26 cellular contexts compared by ENCODE assay signal in genomic region chr3:115486880-115487279, GRCh38.
"Had no signal": no experiment of that assay in that cellular context is flagged by ENCODE, and none has a peak within 500 bp of the region (broad histone marks: within the 10 kb centered on the region; RNA-seq: fewer than 3 reads in every experiment).

No MANE protein-coding gene starts in this region.

- H3K27me3 ChIP-seq: ascending aorta, cardiac muscle cell had no signal

- ATAC-seq: activated CD8-positive, alpha-beta memory T cell treated with anti-CD3 and anti-CD28 coated beads, Interleukin-2, amount 10 ng/mL, durations not matched to agents 7 days and 5 days; activated CD8-positive, alpha-beta T cell treated with anti-CD3 and anti-CD28 coated beads, Interleukin-2, amount 10 ng/mL, durations not matched to agents 7 days and 5 days; activated naive CD8-positive, alpha-beta T cell treated with anti-CD3 and anti-CD28 coated beads, Interleukin-2, amount 50 U/mL, for 24 hours had no signal

- H3K9me3 ChIP-seq: ascending aorta had no signal

- H3K4me3 ChIP-seq: ascending aorta, cardiac muscle cell had no signal

- H3K27ac ChIP-seq: ascending aorta, cardiac muscle cell, VCaP had no signal

- DNase-seq: activated B cell treated with CpG ODN at 0.5 μM for 24 hours; activated CD4-positive, alpha-beta memory T cell treated with anti-CD3 and anti-CD28 coated beads, Interleukin-2, amount 10 ng/mL, durations not matched to agents 7 days and 5 days; activated CD4-positive, alpha-beta T cell treated with anti-CD3 and anti-CD28 coated beads for 4 hours; activated CD4-positive, alpha-beta T cell treated with anti-CD3 and anti-CD28 coated beads, Interleukin-2, amount 10 ng/mL, durations not matched to agents 24 days and 14 days; activated CD4-positive, alpha-beta T cell treated with anti-CD3 and anti-CD28 coated beads, Interleukin-2, amount 50 U/mL, for 48 hours; activated CD4-positive, CD25-positive, alpha-beta regulatory T cell treated with anti-CD3 and anti-CD28 coated beads, Interleukin-2, amount 50 U/mL, for 72 hours; activated CD8-positive, alpha-beta memory T cell treated with anti-CD3 and anti-CD28 coated beads for 24 hours; activated CD8-positive, alpha-beta memory T cell treated with anti-CD3 and anti-CD28 coated beads, Interleukin-2, amount 10 ng/mL, durations not matched to agents 7 days and 5 days; activated CD8-positive, alpha-beta memory T cell treated with anti-CD3 and anti-CD28 coated beads, Interleukin-2, amount 50 U/mL, for 48 hours; activated CD8-positive, alpha-beta T cell treated with anti-CD3 and anti-CD28 coated beads, Interleukin-2, amount 10 ng/mL, durations not matched to agents 7 days and 5 days; activated effector memory CD4-positive, alpha-beta T cell treated with Interleukin-2 at 50 U/mL for 16 hours; activated gamma-delta T cell; activated naive CD4-positive, alpha-beta T cell treated with anti-CD3 and anti-CD28 coated beads, Interleukin-2, amount 10 ng/mL, durations not matched to agents 7 days and 5 days; activated naive CD4-positive, alpha-beta T cell treated with Interleukin-2 at 50 U/mL for 16 hours; activated naive CD8-positive, alpha-beta T cell treated with anti-CD3 and anti-CD28 coated beads, Interleukin-2, amount 10 ng/mL, durations not matched to agents 7 days and 5 days; activated naive CD8-positive, alpha-beta T cell treated with anti-CD3 and anti-CD28 coated beads, Interleukin-2, amount 50 U/mL, for 24 hours; activated T-cell treated with anti-CD3 and anti-CD28 coated beads, Interleukin-2, amount 50 U/mL, for 24 hours; activated T-cell treated with anti-CD3 and anti-CD28 coated beads, Interleukin-2, amount 50 U/mL, for 48 hours; amygdala; anterior cingulate cortex; cerebellar nuclear complex; T-helper 2 cell; T-helper 9 cell had no signal

- H3K36me3 ChIP-seq: ascending aorta, cardiac muscle cell had no signal

- H3K4me1 ChIP-seq: ascending aorta had no signal
